ENCODE assay signal across 24 cellular contexts in genomic region chr5:62178258-62178657, GRCh38.
DNase-seq lines count a peak whose midpoint lies in the region; ATAC-seq, FAIRE-seq and TF ChIP-seq lines count a peak whose summit lies in the region.
"Had no signal": no experiment of that assay in that cellular context is flagged by ENCODE, and none has a peak within 500 bp of the region (broad histone marks: within the 10 kb centered on the region; RNA-seq: fewer than 3 reads in every experiment).

No MANE protein-coding gene starts in this region.

- H3K36me3 Mint-ChIP-seq in MCF 10A (ENCODE audit: insufficient read depth, unreplicated experiment) = no peaks in the 10 kb centered on the region
- H3K36me3 Mint-ChIP-seq: CD4-positive, CD25-positive, alpha-beta regulatory T cell; CD8-positive, alpha-beta T cell had no signal

- no peak overlapping the region for H3K4me2 ChIP-seq in mammary epithelial cell (ENCODE audit: insufficient read depth, low read depth, low read length)
- H3K4me2 ChIP-seq: BLaER1 had no signal

- in situ Hi-C loops in mammary epithelial cell (cut with MboI; ENCODE audit: low sequenced_read_pairs in 2 of 2) = no loop called here

- H3K27me3 Mint-ChIP-seq in MCF 10A (ENCODE audit: insufficient read depth, unreplicated experiment) = peaks cover 10% of the 10 kb centered on the region

- no peak overlapping the region for H3K4me3 Mint-ChIP-seq in MCF 10A (ENCODE audit: unreplicated experiment)
- H3K4me3 Mint-ChIP-seq: B cell; CD4-positive, CD25-positive, alpha-beta regulatory T cell; CD8-positive, alpha-beta T cell had no signal

- H3K4me1 ChIP-seq in mammary epithelial cell (ENCODE audit: insufficient read depth, low read length) (no peaks in the 10 kb centered on the region), foreskin keratinocyte (no peaks in the 10 kb centered on the region), gastroesophageal sphincter (no peaks in the 10 kb centered on the region)
- H3K4me1 ChIP-seq: BLaER1 had no signal

- 73% methylated on average over 5 of the region's 5 CpGs for WGBS in mammary epithelial cell (ENCODE audit: low coverage, missing lambda C conversion rate)
- WGBS in gastroesophageal sphincter (ENCODE audit: low coverage in 1 of 2), 2 donors = 67 to 71% methylated on average over 3 to 5 of the region's 5 CpGs

- peak; percentile 60 for DNase-seq in MCF 10A (ENCODE audit: unreplicated experiment)
- no peak for DNase-seq in mammary epithelial cell
- peak; percentile 38 for DNase-seq in bronchial epithelial cell (ENCODE audit: low read depth)
- no peak for DNase-seq in foreskin keratinocyte
- no peak for DNase-seq in NCI-H2196 (lab: John Stamatoyannopoulos, UW; ENCODE audit: unreplicated experiment)
- DNase-seq in NCI-H345 treated with DMSO at 0.1 percent for 48 hours (lab: John Stamatoyannopoulos, UW; ENCODE audit: unreplicated experiment) = no peak
- DNase-seq: Caco-2; CD4-positive, CD25-positive, alpha-beta regulatory T cell; CD8-positive, alpha-beta T cell; DMS153; DND-41; GDM1; GM23248; H7; HCEC 1CT had no signal

- BruUV-seq in MCF 10A (replicated peaks; lab: Mats Ljungman, UMichigan) (no TSS peak), mammary epithelial cell (replicated peaks; lab: Mats Ljungman, UMichigan) (no TSS peak)

- H3K27ac ChIP-seq in mammary epithelial cell (ENCODE audit: insufficient read depth, low read depth, low read length) (no peak overlapping the region), foreskin keratinocyte (no peak overlapping the region), gastroesophageal sphincter (no peak overlapping the region)
- H3K27ac ChIP-seq: 22Rv1, BLaER1, C4-2B, GM23248 had no signal

- TF ChIP-seq CTCF in MCF 10A (IDR thresholded peaks at IDR 0.05; ENCODE audit: unreplicated experiment) (no peak), mammary epithelial cell (conservative IDR thresholded peaks at IDR 0.05 in 1 of 2, IDR thresholded peaks at IDR 0.05 in 1 of 2; ENCODE audit: extremely low read depth in 1 of 2, insufficient read depth in 1 of 2, low read depth in 1 of 2, low read length in 2 of 2) (no peak), bronchial epithelial cell (IDR thresholded peaks at IDR 0.05; ENCODE audit: insufficient read depth, low read length, severe bottlenecking) (no peak), foreskin keratinocyte (conservative IDR thresholded peaks at IDR 0.05) (no peak), gastroesophageal sphincter (IDR thresholded peaks at IDR 0.05) (no peak)

- CTCF ChIA-PET in MCF 10A (lab: Yijun Ruan, JAX) = interaction anchor here (0.6 kb wide), 1 partner anchor 24 kb away, joined by 3 read pairs; no protein-coding TSS in a partner anchor
- CTCF ChIA-PET in mammary epithelial cell (lab: Charles Lee; ENCODE audit: low non-redundant PET) = no interaction called here

- no peak overlapping the region for H2AFZ ChIP-seq in mammary epithelial cell (ENCODE audit: low read depth, low read length)
- H2AFZ ChIP-seq: GM23248 had no signal

- intact Hi-C loops in MCF 10A (cut with micrococcal nuclease) = no loop called here
- intact Hi-C loops in mammary epithelial cell (cut with micrococcal nuclease) = no loop called here

- H3K9me3 ChIP-seq in mammary epithelial cell (replicated peaks; ENCODE audit: insufficient read depth, low read length) (no peaks in the 10 kb centered on the region), gastroesophageal sphincter (no peaks in the 10 kb centered on the region)
- H3K9me3 ChIP-seq: BLaER1, Caco-2 had no signal

- peak; percentile 70 for ATAC-seq in foreskin keratinocyte
- no peak for ATAC-seq in gastroesophageal sphincter
- ATAC-seq: CD8-positive, alpha-beta T cell; GM12878 had no signal

- no peaks in the 10 kb centered on the region for H3K9me3 Mint-ChIP-seq in MCF 10A (ENCODE audit: unreplicated experiment)
- H3K9me3 Mint-ChIP-seq: CD8-positive, alpha-beta T cell had no signal

- no peak for FAIRE-seq in bronchial epithelial cell (lab: Jason Lieb, UNC)
- FAIRE-seq: A204.1, GM12878, GM19239, H1 had no signal

- H3K36me3 ChIP-seq in mammary epithelial cell (ENCODE audit: insufficient read depth, low read length) (no peaks in the 10 kb centered on the region), bronchial epithelial cell (ENCODE audit: control insufficient read depth, insufficient read depth, low read length) (no peaks in the 10 kb centered on the region), gastroesophageal sphincter (no peaks in the 10 kb centered on the region)
- H3K36me3 ChIP-seq: BLaER1 had no signal

- no peak for TF ChIP-seq EP300 in gastroesophageal sphincter (IDR thresholded peaks at IDR 0.05)

- POLR2A ChIA-PET in MCF 10A (lab: Yijun Ruan, JAX) = no interaction called here

- H3K27me3 ChIP-seq in mammary epithelial cell (ENCODE audit: insufficient read depth, low read length) (peaks cover 3% of the 10 kb centered on the region), bronchial epithelial cell (ENCODE audit: control insufficient read depth, insufficient read depth, low read length) (peaks cover 4% of the 10 kb centered on the region), foreskin keratinocyte (peaks cover 8% of the 10 kb centered on the region), gastroesophageal sphincter (no peaks in the 10 kb centered on the region)
- H3K27me3 ChIP-seq: BLaER1 had no signal

- H3K4me1 Mint-ChIP-seq in MCF 10A (ENCODE audit: insufficient read depth, unreplicated experiment) = peaks cover 8% of the 10 kb centered on the region
- H3K4me1 Mint-ChIP-seq: B cell had no signal

- no peak overlapping the region for H3K9ac ChIP-seq in mammary epithelial cell (ENCODE audit: insufficient read depth, low read length)
- H3K9ac ChIP-seq: BLaER1, GM23248 had no signal

- dilution Hi-C loops in mammary epithelial cell (cut with HindIII; ENCODE audit: low sequenced_read_pairs) = no loop called here

- H3K27ac Mint-ChIP-seq in MCF 10A (ENCODE audit: low read depth, unreplicated experiment) = no peak overlapping the region
- H3K27ac Mint-ChIP-seq: B cell; CD8-positive, alpha-beta T cell had no signal

- H4K20me1 ChIP-seq in mammary epithelial cell (ENCODE audit: insufficient read depth, low read length) = no peaks in the 10 kb centered on the region
- H4K20me1 ChIP-seq: BLaER1 had no signal

- H3K4me3 ChIP-seq in mammary epithelial cell (replicated peaks in 1 of 3; ENCODE audit: insufficient read depth in 1 of 3, low read depth in 2 of 3, low read length in 3 of 3) (no peak overlapping the region), bronchial epithelial cell (ENCODE audit: low read depth, low read length) (no peak overlapping the region), gastroesophageal sphincter (no peak overlapping the region)
- H3K4me3 ChIP-seq: BLaER1, GM12878, GM23248 had no signal

- no peaks in the 10 kb centered on the region for H3K79me2 ChIP-seq in mammary epithelial cell (ENCODE audit: insufficient read depth, low read length)

- TF ChIP-seq POLR2A in gastroesophageal sphincter (IDR thresholded peaks at IDR 0.05) = no peak

Comparison
In these comparisons a context has a peak if more than half of its experiments do, and no peak if none do; other contexts are left out.
1. DNase-seq: peak in MCF 10A (single experiment) and bronchial epithelial cell (single experiment); none in mammary epithelial cell (single experiment), foreskin keratinocyte (0 of 2), NCI-H2196 (single experiment) and NCI-H345 treated with DMSO at 0.1 percent for 48 hours (single experiment).